In genomic region chr12:92503977-92504966, GRCh38 we compare ENCODE assay signal across 9 cellular contexts.
DNase-seq lines count a peak whose midpoint lies in the region; ATAC-seq, FAIRE-seq and TF ChIP-seq lines count a peak whose summit lies in the region.
"Had no signal": no experiment of that assay in that cellular context is flagged by ENCODE, and none has a peak within 500 bp of the region (broad histone marks: within the 10 kb centered on the region; RNA-seq: fewer than 3 reads in every experiment).

No MANE protein-coding gene starts in this region.

- H3K36me3 ChIP-seq in adrenal gland (replicated peaks in 1 of 2), result no peaks in the 10 kb centered on the region
- H3K36me3 ChIP-seq in transverse colon, result no peaks in the 10 kb centered on the region

- CTCF ChIA-PET in activated naive CD4-positive, alpha-beta T cell treated with anti-CD3 and anti-CD28 coated beads for 36 hours (lab: Charles Lee), result interaction anchor here (0.6 to 5.5 kb wide), 19 partner anchors 9 to 381 kb away, joined by 3 to 67 read pairs (median 6); no protein-coding TSS in a partner anchor

- intact Hi-C loops in activated naive CD4-positive, alpha-beta T cell treated with anti-CD3 and anti-CD28 coated beads for 36 hours (cut with micrococcal nuclease), result loop anchor here (1.0 to 5.0 kb wide), 10 partner anchors 34 to 1142 kb away; partner anchors contain the start of gene PLEKHG7
- intact Hi-C loops in adrenal gland (cut with DNase I) (loop anchor here in 1 of 2 donors (10.0 kb wide), 1 partner anchor 51 kb away; no protein-coding TSS in a partner anchor), transverse colon (cut with DNase I; ENCODE audit: low total_unique reads) (no loop called here)

- H3K27me3 ChIP-seq in adrenal gland (no peaks in the 10 kb centered on the region), transverse colon (no peaks in the 10 kb centered on the region)

- TF ChIP-seq CTCF in adrenal gland (IDR thresholded peaks at IDR 0.05) (no peak), transverse colon (IDR thresholded peaks at IDR 0.05) (no peak), D721Med (IDR thresholded peaks at IDR 0.05; ENCODE audit: insufficient read depth, missing control alignments) (no peak)

- H3K4me3 ChIP-seq in adrenal gland, result no peak overlapping the region
- no peak overlapping the region for H3K4me3 ChIP-seq in transverse colon

- peak overlapping the region; percentile 90 for H3K27ac Mint-ChIP-seq in activated naive CD4-positive, alpha-beta T cell treated with anti-CD3 and anti-CD28 coated beads for 36 hours

- 62 to 76% (median 71%) methylated on average over 12 of the region's 12 CpGs for WGBS in adrenal gland, 4 donors
- 68 to 77% methylated on average over 4 to 12 of the region's 12 CpGs for WGBS in transverse colon (ENCODE audit: low coverage in 1 of 2), 2 donors

- H3K4me3 Mint-ChIP-seq in activated naive CD4-positive, alpha-beta T cell treated with anti-CD3 and anti-CD28 coated beads for 36 hours, result no peak overlapping the region

- no peaks in the 10 kb centered on the region for H3K36me3 Mint-ChIP-seq in activated naive CD4-positive, alpha-beta T cell treated with anti-CD3 and anti-CD28 coated beads for 36 hours (ENCODE audit: low read depth)

- no peak for ATAC-seq in GM21526 (IDR thresholded peaks at IDR 0.05; ENCODE audit: low FRiP score, unreplicated experiment)

- TF ChIP-seq POLR2A in adrenal gland (IDR thresholded peaks at IDR 0.05) (no peak), transverse colon (IDR thresholded peaks at IDR 0.05) (no peak)

- TF ChIP-seq EP300 in transverse colon (IDR thresholded peaks at IDR 0.05; ENCODE audit: low read depth), result no peak

- FAIRE-seq in D721Med (lab: Jason Lieb, UNC), result no peak

- peak overlapping the region in 4 of 5 donors; percentile 25 to 91 (median 62) for H3K27ac ChIP-seq in adrenal gland
- peak overlapping the region; percentile 63 to 82 (median 78) for H3K27ac ChIP-seq in transverse colon

- no peak for DNase-seq in activated naive CD4-positive, alpha-beta T cell treated with anti-CD3 and anti-CD28 coated beads for 36 hours
- no peak for DNase-seq in activated naive CD4-positive, alpha-beta T cell treated with anti-CD3 and anti-CD28 coated beads, Interleukin-2, amount 50 U/mL, for 16 hours
- DNase-seq in adrenal gland, result peak in 5 of 7 donors; percentile 26 to 59 (median 46)
- peak; percentile 14 for DNase-seq in midbrain (lab: John Stamatoyannopoulos, UW)
- DNase-seq in transverse colon, result peak; percentile 25
- no peak for DNase-seq in D721Med (ENCODE audit: insufficient read length, low spot score)
- DNase-seq in GM19240 (ENCODE audit: insufficient read length, low spot score), result no peak
- DNase-seq: activated CD8-positive, alpha-beta memory T cell treated with anti-CD3 and anti-CD28 coated beads, Interleukin-2, amount 50 U/mL, for 4 hours had no signal

- in situ Hi-C loops in transverse colon (cut with MboI; ENCODE audit: low pct_ligation_motif_present in 1 of 4, low pct_unique_long_range_greater_than_20kb in 1 of 4, low sequenced_read_pairs in 3 of 4), result no loop called here

- peaks cover 56% of the 10 kb centered on the region for H3K4me1 Mint-ChIP-seq in activated naive CD4-positive, alpha-beta T cell treated with anti-CD3 and anti-CD28 coated beads for 36 hours (ENCODE audit: low read depth)

- H3K9me3 ChIP-seq in adrenal gland (replicated peaks in 1 of 3), result no peaks in the 10 kb centered on the region
- no peaks in the 10 kb centered on the region for H3K9me3 ChIP-seq in transverse colon

- H3K27me3 Mint-ChIP-seq in activated naive CD4-positive, alpha-beta T cell treated with anti-CD3 and anti-CD28 coated beads for 36 hours (ENCODE audit: low read depth), result no peaks in the 10 kb centered on the region

- peaks cover 19 to 34% of the 10 kb centered on the region in 2 donors for H3K4me1 ChIP-seq in adrenal gland (replicated peaks in 1 of 2)
- peaks cover 25 to 45% (median 32%) of the 10 kb centered on the region in 4 donors for H3K4me1 ChIP-seq in transverse colon

- H3K9me3 Mint-ChIP-seq in activated naive CD4-positive, alpha-beta T cell treated with anti-CD3 and anti-CD28 coated beads for 36 hours, result no peaks in the 10 kb centered on the region

Comparison
In these comparisons a context has a peak if more than half of its experiments do, and no peak if none do; other contexts are left out.
1. DNase-seq: peak in adrenal gland (5 of 7), midbrain (single experiment) and transverse colon (single experiment); none in activated naive CD4-positive, alpha-beta T cell treated with anti-CD3 and anti-CD28 coated beads for 36 hours (single experiment), activated naive CD4-positive, alpha-beta T cell treated with anti-CD3 and anti-CD28 coated beads, Interleukin-2, amount 50 U/mL, for 16 hours (single experiment), D721Med (single experiment) and GM19240 (single experiment).